ENCODE assay signal across 11 cellular contexts in the genomic region with DNA sequence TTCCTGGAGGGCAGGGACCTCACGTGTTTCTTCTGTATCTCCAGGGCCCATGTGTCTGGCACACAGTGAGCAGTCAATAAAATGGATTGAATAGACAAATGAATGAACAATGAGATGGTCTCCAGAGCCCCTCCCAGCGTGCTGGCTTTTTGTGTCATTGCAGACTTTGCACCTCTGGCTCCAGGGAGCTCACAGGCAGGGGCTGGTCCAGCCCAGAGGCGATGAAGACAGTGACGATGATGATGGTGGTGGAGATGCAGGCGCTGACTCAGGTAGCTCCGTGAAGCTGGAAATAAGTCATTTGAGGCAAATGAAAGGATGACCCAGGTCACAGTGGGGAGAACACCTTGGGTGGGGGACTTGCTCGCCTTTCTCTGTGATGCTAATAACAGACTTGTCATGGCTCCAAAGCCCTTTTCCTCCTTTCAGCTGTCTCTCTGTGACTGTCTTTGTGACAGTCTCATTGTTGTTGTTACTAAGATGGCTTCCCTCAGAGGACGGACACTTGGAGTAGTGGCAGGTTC. TPM values are rescaled to one million over a fixed set of nuclear protein-coding genes. Genes with fewer than 3 reads are reported as not detected.
DNase-seq lines count a peak whose midpoint lies in the region; ATAC-seq, FAIRE-seq and TF ChIP-seq lines count a peak whose summit lies in the region.
"Had no signal": no experiment of that assay in that cellular context is flagged by ENCODE, and none has a peak within 500 bp of the region (broad histone marks: within the 10 kb centered on the region; RNA-seq: fewer than 3 reads in every experiment).

No MANE protein-coding gene starts in this region.

- H3K4me3 ChIP-seq in ACC112 (ENCODE audit: low read depth, low read length) = peak overlapping the region; percentile 70
- H3K4me3 ChIP-seq in HAP-1 = peak overlapping the region; percentile 3; the same call in 1 of the 2 replicates
- H3K4me3 ChIP-seq in K562 = no peak overlapping the region
- H3K4me3 ChIP-seq in mucosa of rectum (ENCODE audit: low read length in 2 of 2) = peak overlapping the region; percentile 9 to 74
- peak overlapping the region in 1 of 3 donors; percentile 25 for H3K4me3 ChIP-seq in thyroid gland (replicated peaks in 1 of 3)

- H3K4me1 ChIP-seq in ACC112 (ENCODE audit: control insufficient read depth, insufficient read depth, low read length, unreplicated experiment) = peaks cover 17% of the 10 kb centered on the region
- peaks cover 9% of the 10 kb centered on the region for H3K4me1 ChIP-seq in HAP-1
- peaks cover 27 to 29% of the 10 kb centered on the region in 2 experiments for H3K4me1 ChIP-seq in K562 (replicated peaks in 1 of 2; ENCODE audit: control insufficient read depth in 2 of 2, insufficient read depth in 2 of 2, low read length in 2 of 2)
- peaks cover 7% of the 10 kb centered on the region in 2 donors for H3K4me1 ChIP-seq in mucosa of rectum (ENCODE audit: control insufficient read depth in 2 of 2, insufficient read depth in 2 of 2, low read length in 2 of 2)
- peaks cover 0 to 11% of the 10 kb centered on the region in 2 donors for H3K4me1 ChIP-seq in thyroid gland

- H3K27ac ChIP-seq in ACC112 (ENCODE audit: low read depth, low read length) (no peak overlapping the region), K562 (ENCODE audit: extremely low read depth, low read depth, low read length) (no peak overlapping the region), mucosa of rectum (ENCODE audit: low read depth in 2 of 2, low read length in 2 of 2) (no peak overlapping the region), thyroid gland (no peak overlapping the region)

- CTCF ChIA-PET in K562 (lab: Yijun Ruan, JAX; ENCODE audit: low intra/inter-chr PET ratio) = interaction anchor here (1.0 to 2.8 kb wide), 3 partner anchors 146 to 192 kb away, joined by 3 to 33 read pairs (median 15); no protein-coding TSS in a partner anchor

- WGBS in K562 (ENCODE audit: insufficient coverage, low coverage, missing lambda C conversion rate) = 35% methylated on average over 8 of the region's 8 CpGs
- WGBS in thyroid gland, 2 donors = 50 to 51% methylated on average over 8 of the region's 8 CpGs

- TF ChIP-seq POLR2A in K562 (conservative IDR thresholded peaks at IDR 0.05) = no peak
- TF ChIP-seq POLR2A in thyroid gland (IDR thresholded peaks at IDR 0.05) = no peak

- H3K27me3 ChIP-seq in ACC112 (ENCODE audit: insufficient read depth, low read length) (no peaks in the 10 kb centered on the region), HAP-1 (ENCODE audit: low read depth) (no peaks in the 10 kb centered on the region), K562 (ENCODE audit: control insufficient read depth in 2 of 2, insufficient read depth in 2 of 2, low read length in 2 of 2) (no peaks in the 10 kb centered on the region), mucosa of rectum (ENCODE audit: control insufficient read depth in 2 of 2, insufficient read depth in 2 of 2, low read length in 2 of 2) (no peaks in the 10 kb centered on the region), thyroid gland (no peaks in the 10 kb centered on the region)

- no peak; the same call in 2 of the 3 replicates for ATAC-seq in K562

- no peaks in the 10 kb centered on the region for H3K9me3 ChIP-seq in HAP-1
- no peaks in the 10 kb centered on the region for H3K9me3 ChIP-seq in K562 (replicated peaks; ENCODE audit: control insufficient read depth, insufficient read depth, low read depth, low read length)
- no peaks in the 10 kb centered on the region for H3K9me3 ChIP-seq in mucosa of rectum (ENCODE audit: control insufficient read depth in 2 of 2, low read length in 2 of 2)
- no peaks in the 10 kb centered on the region for H3K9me3 ChIP-seq in thyroid gland

- H3K9me1 ChIP-seq in K562 (ENCODE audit: control insufficient read depth, insufficient read depth, low read length) = peaks cover 3% of the 10 kb centered on the region

- POLR2A ChIA-PET in K562 (lab: Yijun Ruan, JAX) = interaction anchor here (0.8 kb wide), 1 partner anchor 12 kb away, joined by 3 read pairs; no protein-coding TSS in a partner anchor

- H3K9ac ChIP-seq in K562 (ENCODE audit: insufficient read depth in 1 of 2, low read depth in 2 of 2, low read length in 2 of 2) = no peak overlapping the region
- peak overlapping the region in 1 of 2 donors; percentile 2 for H3K9ac ChIP-seq in mucosa of rectum (ENCODE audit: low read depth in 1 of 2, low read length in 2 of 2)

- H3K36me3 ChIP-seq in ACC112 (ENCODE audit: insufficient read depth, low read length) = no peaks in the 10 kb centered on the region
- no peaks in the 10 kb centered on the region for H3K36me3 ChIP-seq in HAP-1 (replicated peaks)
- no peaks in the 10 kb centered on the region for H3K36me3 ChIP-seq in K562 (ENCODE audit: control insufficient read depth, insufficient read depth, low read length)
- H3K36me3 ChIP-seq in mucosa of rectum (ENCODE audit: control insufficient read depth in 2 of 2, insufficient read depth in 2 of 2, low read length in 2 of 2) = no peaks in the 10 kb centered on the region
- H3K36me3 ChIP-seq in thyroid gland = no peaks in the 10 kb centered on the region

- FAIRE-seq in K562 (lab: Jason Lieb, UNC) = peak; percentile 69
- FAIRE-seq: H54 had no signal

- intact Hi-C loops in K562 (cut with micrococcal nuclease) = loop anchor here (1.0 to 5.0 kb wide), 4 partner anchors 43 to 192 kb away; no protein-coding TSS in a partner anchor
- intact Hi-C loops in thyroid gland (cut with DNase I) = loop anchor here (2.0 kb wide), 1 partner anchor 148 kb away; no protein-coding TSS in a partner anchor

- TF ChIP-seq RAD21 in K562 (CRISPR knock-in tag; conservative IDR thresholded peaks at IDR 0.05 in 1 of 2, IDR thresholded peaks at IDR 0.05 in 1 of 2) = no peak

- no peaks in the 10 kb centered on the region for H4K20me1 ChIP-seq in K562 (replicated peaks; ENCODE audit: control insufficient read depth, insufficient read depth, low read length)

- in situ Hi-C loops in HAP-1 (cut with MboI; ENCODE audit: low sequenced_read_pairs) = loop anchor here (10.0 kb wide), 1 partner anchor 146 kb away; no protein-coding TSS in a partner anchor
- in situ Hi-C loops in K562 (cut with MboI) = loop anchor here (5.0 kb wide), 1 partner anchor 148 kb away; no protein-coding TSS in a partner anchor

- no TSS peak for BruUV-seq in K562 (replicated peaks; lab: Mats Ljungman, UMichigan)

- DNase-seq in HAP-1 (ENCODE audit: low spot score in 2 of 2) (peak in 1 of 2 experiments; percentile 12), K562 (ENCODE audit: extremely low read depth in 1 of 4, low spot score in 3 of 4) (no peak), thyroid gland (no peak), NCI-H82 treated with DMSO at 0.1 percent for 48 hours (lab: John Stamatoyannopoulos, UW; ENCODE audit: unreplicated experiment) (no peak), SW 1271 (lab: John Stamatoyannopoulos, UW) (no peak), epidermal melanocyte (ENCODE audit: insufficient read length, low spot score) (no peak)

- no peaks in the 10 kb centered on the region for H3K79me2 ChIP-seq in ACC112 (ENCODE audit: control insufficient read depth, insufficient read depth, low read length, unreplicated experiment)
- no peaks in the 10 kb centered on the region for H3K79me2 ChIP-seq in K562 (ENCODE audit: control insufficient read depth, insufficient read depth, low read length)

- TF ChIP-seq EP300 in K562 (IDR thresholded peaks at IDR 0.05; ENCODE audit: low read length) = no peak

- H2AFZ ChIP-seq in ACC112 (ENCODE audit: low read length, unreplicated experiment) (peak overlapping the region; percentile 96), K562 (ENCODE audit: low read depth, low read length) (peak overlapping the region; percentile 99)

- peak overlapping the region; percentile 75 for H3K4me2 ChIP-seq in K562 (ENCODE audit: insufficient read depth, low read length)

- TF ChIP-seq CTCF in K562 (IDR thresholded peaks at IDR 0.05 in 2 of 3, conservative IDR thresholded peaks at IDR 0.05 in 1 of 3; ENCODE audit: insufficient read depth in 2 of 3, low read depth in 1 of 3, low read length in 3 of 3) = no peak
- TF ChIP-seq CTCF in thyroid gland (IDR thresholded peaks at IDR 0.05) = no peak

TF ChIP-seq in K562, 482 proteins besides CTCF, POLR2A, EP300 and RAD21 (continues in another document):
- TF ChIP-seq PML (IDR thresholded peaks at IDR 0.05; ENCODE audit: low read length) (no peak), BCOR (IDR thresholded peaks at IDR 0.05) (no peak), SMC3 (conservative IDR thresholded peaks at IDR 0.05; ENCODE audit: insufficient read depth, low read depth, low read length) (no peak)
- TF ChIP-seq, protein P1, sequence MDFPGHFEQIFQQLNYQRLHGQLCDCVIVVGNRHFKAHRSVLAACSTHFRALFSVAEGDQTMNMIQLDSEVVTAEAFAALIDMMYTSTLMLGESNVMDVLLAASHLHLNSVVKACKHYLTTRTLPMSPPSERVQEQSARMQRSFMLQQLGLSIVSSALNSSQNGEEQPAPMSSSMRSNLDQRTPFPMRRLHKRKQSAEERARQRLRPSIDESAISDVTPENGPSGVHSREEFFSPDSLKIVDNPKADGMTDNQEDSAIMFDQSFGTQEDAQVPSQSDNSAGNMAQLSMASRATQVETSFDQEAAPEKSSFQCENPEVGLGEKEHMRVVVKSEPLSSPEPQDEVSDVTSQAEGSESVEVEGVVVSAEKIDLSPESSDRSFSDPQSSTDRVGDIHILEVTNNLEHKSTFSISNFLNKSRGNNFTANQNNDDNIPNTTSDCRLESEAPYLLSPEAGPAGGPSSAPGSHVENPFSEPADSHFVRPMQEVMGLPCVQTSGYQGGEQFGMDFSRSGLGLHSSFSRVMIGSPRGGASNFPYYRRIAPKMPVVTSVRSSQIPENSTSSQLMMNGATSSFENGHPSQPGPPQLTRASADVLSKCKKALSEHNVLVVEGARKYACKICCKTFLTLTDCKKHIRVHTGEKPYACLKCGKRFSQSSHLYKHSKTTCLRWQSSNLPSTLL (IDR thresholded peaks at IDR 0.05) = no peak

RNA-seq across cellular contexts. Expression of a gene that starts 30.4 kb away (rescaled TPM):
- total RNA-seq in K562 (2011; cell fraction: chromatin; rRNA removed; ENCODE audit: low replicate concordance) = not detected in 2 replicates
- total RNA-seq in K562 (2011; cell fraction: nucleolus; rRNA removed) = not detected in 2 replicates
- not detected in 2 replicates for total RNA-seq in K562 (2011; cell fraction: nucleoplasm; rRNA removed)
- total RNA-seq in K562 (2014; rRNA removed) = not detected in 2 replicates
- total RNA-seq in K562 (2014; rRNA removed; fragmentation: Illumina TruSeq; extraction: Trizol) = 0.18 TPM in 1 of 2 replicates, not detected in the other
- total RNA-seq in K562 (2015; rRNA removed; fragmentation: Illumina TruSeq; extraction: Trizol) = not detected in 2 replicates
- total RNA-seq in K562 (2021) = not detected in 2 replicates
- polyA plus RNA-seq in K562 (2011; rRNA removed) = 0.21 and 0.27 TPM in 2 replicates
- 0.27 and 0.57 TPM in 2 replicates for polyA plus RNA-seq in K562 (2011; cell fraction: cytosol; rRNA removed)
- not detected in 2 replicates for polyA plus RNA-seq in K562 (2011; cell fraction: nucleus; rRNA removed)
- 0.16 TPM in 1 of 2 replicates, not detected in the other for polyA plus RNA-seq in K562 (2012)
- polyA plus RNA-seq in K562 (2014; fragmentation: Illumina TruSeq; extraction: Trizol) = not detected in 2 replicates
- under 1 TPM; 0.11 to 0.24 TPM for polyA plus RNA-seq in K562 (2014; fragmentation: Nextera tagmentation; extraction: Ambion mirVana)
- polyA plus RNA-seq in K562 (2014; rRNA removed) = 0.33 and 0.78 TPM in 2 replicates
- 0.27 TPM in 1 of 2 replicates, not detected in the other for polyA minus RNA-seq in K562 (2011; rRNA and poly(A)+ RNA removed)
- polyA minus RNA-seq in K562 (2011; cell fraction: cytosol; rRNA and poly(A)+ RNA removed) = not detected in 2 replicates
- not detected in 2 replicates for polyA minus RNA-seq in K562 (2011; cell fraction: nucleus; rRNA and poly(A)+ RNA removed)
- not detected for total RNA-seq in thyroid gland
- total RNA-seq: activated CD4-positive, alpha-beta T cell treated with anti-CD3 and anti-CD28 coated beads, Interleukin-2, amount 10 ng/mL, durations not matched to agents 7 days and 5 days; pulmonary artery endothelial cell had no signal
